In the genomic region with DNA sequence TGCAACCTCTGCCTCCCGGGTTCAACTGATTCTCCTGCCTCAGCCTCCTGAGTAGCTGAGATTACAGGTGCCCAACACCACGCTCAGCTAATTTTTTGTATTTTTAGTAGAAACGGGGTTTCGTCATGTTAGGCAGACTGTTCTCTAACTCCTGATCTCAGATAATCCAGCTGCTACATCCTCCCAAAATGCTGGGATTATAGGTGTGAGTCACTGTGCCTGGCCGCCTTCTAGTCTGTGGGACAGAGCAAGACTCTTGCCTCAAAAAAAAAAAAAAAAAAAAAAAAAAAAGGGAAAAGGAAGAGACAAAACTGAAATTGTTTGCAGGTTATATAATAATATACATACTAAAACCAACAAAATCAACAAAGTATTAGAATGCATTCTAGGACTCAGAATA, we compare ENCODE assay signal across 16 cellular contexts.
"Had no signal": no experiment of that assay in that cellular context is flagged by ENCODE, and none has a peak within 500 bp of the region (broad histone marks: within the 10 kb centered on the region; RNA-seq: fewer than 3 reads in every experiment).

No MANE protein-coding gene starts in this region.

- H3K4me1 ChIP-seq: breast epithelium, lower lobe of right lung, right atrium auricular region, uterus had no signal

- ATAC-seq: activated naive CD4-positive, alpha-beta T cell treated with anti-CD3 and anti-CD28 coated beads, Interleukin-2, amount 50 U/mL, for 72 hours; lower lobe of right lung; naive thymus-derived CD4-positive, alpha-beta T cell; stimulated activated effector memory CD8-positive, alpha-beta T cell treated with anti-CD3 and anti-CD28 coated beads, Interleukin-12 subunit alpha, Interleukin-12 subunit beta, amount 100 ng/mL, for 72 hours had no signal

- H3K27me3 Mint-ChIP-seq: naive thymus-derived CD4-positive, alpha-beta T cell had no signal

- H3K4me3 ChIP-seq: breast epithelium, coronary artery, lower lobe of right lung, right atrium auricular region, thyroid gland, uterus had no signal

- DNase-seq: activated effector memory CD4-positive, alpha-beta T cell treated with Interleukin-2 at 50 U/mL for 16 hours; activated T-cell treated with anti-CD3 and anti-CD28 coated beads, Interleukin-2, amount 50 U/mL, for 1 hour; aorta; effector CD4-positive, alpha-beta T cell; glutamatergic neuron; lower lobe of right lung; naive thymus-derived CD4-positive, alpha-beta T cell; small intestine; thyroid gland; uterus had no signal

- H3K27ac ChIP-seq: breast epithelium, coronary artery, lower lobe of right lung, neutrophil, right atrium auricular region, thyroid gland, uterus had no signal

- H3K9me3 ChIP-seq: breast epithelium, lower lobe of right lung, neutrophil, thyroid gland, uterus had no signal

- H3K36me3 ChIP-seq: neutrophil, thyroid gland, uterus had no signal

- H3K27me3 ChIP-seq: breast epithelium, neutrophil, right atrium auricular region, thyroid gland, uterus had no signal

- H3K27ac Mint-ChIP-seq: activated naive CD4-positive, alpha-beta T cell treated with anti-CD3 and anti-CD28 coated beads, Interleukin-2, amount 50 U/mL, for 72 hours; stimulated activated effector memory CD8-positive, alpha-beta T cell treated with anti-CD3 and anti-CD28 coated beads, Interleukin-12 subunit alpha, Interleukin-12 subunit beta, amount 100 ng/mL, for 72 hours had no signal

- H3K4me3 Mint-ChIP-seq: naive thymus-derived CD4-positive, alpha-beta T cell; stimulated activated effector memory CD8-positive, alpha-beta T cell treated with anti-CD3 and anti-CD28 coated beads, Interleukin-12 subunit alpha, Interleukin-12 subunit beta, amount 100 ng/mL, for 72 hours had no signal
